In the genomic region with DNA sequence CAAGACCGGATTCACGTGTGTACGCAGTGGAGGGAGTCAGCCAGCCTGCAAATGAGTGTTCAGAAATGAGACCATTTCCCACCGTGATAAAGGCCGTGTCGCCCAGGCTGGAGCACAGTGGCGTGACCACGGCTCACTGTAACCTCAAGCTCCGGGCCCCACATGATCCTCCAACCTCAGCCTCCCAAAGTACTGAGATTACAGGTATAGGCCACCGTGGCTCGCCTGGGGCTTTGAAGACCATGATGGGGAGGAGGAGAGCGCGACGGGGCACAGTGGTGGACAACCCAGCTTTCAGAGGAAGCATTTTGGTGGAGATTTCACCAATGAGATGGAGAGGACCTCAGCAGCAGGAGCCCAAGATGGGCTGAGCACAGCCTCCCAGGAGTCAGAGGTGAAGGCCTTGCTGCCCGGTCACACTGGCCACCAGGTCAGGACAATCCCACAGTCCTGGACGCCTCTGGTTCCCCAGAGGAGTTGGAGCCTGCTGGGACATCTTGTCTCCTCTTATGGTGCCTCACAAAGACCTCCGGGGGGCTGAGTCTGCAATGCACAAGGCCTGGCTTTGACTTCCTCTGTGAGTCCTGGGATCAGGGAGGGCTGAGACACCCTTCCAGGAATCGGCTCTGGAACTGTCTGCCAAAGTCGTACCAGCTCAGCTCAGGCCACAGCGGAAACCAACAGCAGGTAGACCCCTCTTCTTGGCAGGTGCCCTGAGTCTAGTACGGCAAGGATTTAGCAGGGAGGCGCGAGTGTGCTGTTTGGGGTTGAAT, we compare ENCODE assay signal across 26 cellular contexts. TPM values are rescaled to one million over a fixed set of nuclear protein-coding genes. Genes with fewer than 3 reads are reported as not detected.
DNase-seq lines count a peak whose midpoint lies in the region; ATAC-seq, FAIRE-seq and TF ChIP-seq lines count a peak whose summit lies in the region.
"Had no signal": no experiment of that assay in that cellular context is flagged by ENCODE, and none has a peak within 500 bp of the region (broad histone marks: within the 10 kb centered on the region; RNA-seq: fewer than 3 reads in every experiment).

No MANE protein-coding gene starts in this region.

- FAIRE-seq in endothelial cell of umbilical vein (lab: Jason Lieb, UNC) = no peak
- FAIRE-seq: GM12878, keratinocyte had no signal

- CTCF ChIA-PET in CD4-positive, alpha-beta memory T cell (lab: Charles Lee; ENCODE audit: partially characterized antibody) = no interaction called here
- CTCF ChIA-PET in endothelial cell of umbilical vein (lab: Charles Lee) = interaction anchor here (1.1 kb wide), 1 partner anchor 178 kb away, joined by 3 read pairs; no protein-coding TSS in a partner anchor

- no peaks in the 10 kb centered on the region for H3K27me3 ChIP-seq in BLaER1 treated with 17β-estradiol and CSF1 and Interleukin-3, amounts not matched to agents 10 nM and 100 nM
- H3K27me3 ChIP-seq in CD4-positive, alpha-beta memory T cell (ENCODE audit: insufficient read depth, low read length) = no peaks in the 10 kb centered on the region
- no peaks in the 10 kb centered on the region for H3K27me3 ChIP-seq in endothelial cell of umbilical vein (ENCODE audit: control insufficient read depth in 2 of 2, insufficient read depth in 2 of 2, low read length in 2 of 2)
- H3K27me3 ChIP-seq: MG63, suprapubic skin, uterus had no signal

- no peak overlapping the region for H3K4me3 ChIP-seq in BLaER1 treated with 17β-estradiol and CSF1 and Interleukin-3, amounts not matched to agents 10 nM and 100 nM
- H3K4me3 ChIP-seq in CD4-positive, alpha-beta memory T cell (ENCODE audit: low read length in 2 of 2) = no peak overlapping the region
- H3K4me3 ChIP-seq in endothelial cell of umbilical vein (replicated peaks in 1 of 3; ENCODE audit: insufficient read depth in 1 of 3, low read depth in 1 of 3, low read length in 3 of 3) = no peak overlapping the region
- H3K4me3 ChIP-seq: GM12878, MG63, suprapubic skin, uterus had no signal

- TF ChIP-seq CTCF in endothelial cell of umbilical vein (IDR thresholded peaks at IDR 0.05; ENCODE audit: extremely low read depth in 1 of 2, insufficient read depth in 1 of 2, low read depth in 1 of 2, low read length in 2 of 2) (no peak), natural killer cell (IDR thresholded peaks at IDR 0.05) (no peak)

- H3K4me1 ChIP-seq in BLaER1 treated with 17β-estradiol and CSF1 and Interleukin-3, amounts not matched to agents 10 nM and 100 nM = peaks cover 33 to 63% (median 52%) of the 10 kb centered on the region in 10 experiments
- peaks cover 48% of the 10 kb centered on the region for H3K4me1 ChIP-seq in CD4-positive, alpha-beta memory T cell (ENCODE audit: insufficient read depth, low read length)
- peaks cover 13% of the 10 kb centered on the region for H3K4me1 ChIP-seq in endothelial cell of umbilical vein (ENCODE audit: control insufficient read depth, extremely low read depth, insufficient read depth, low read length)
- H3K4me1 ChIP-seq: foreskin keratinocyte, suprapubic skin, uterus had no signal

- no peaks in the 10 kb centered on the region for H3K79me2 ChIP-seq in endothelial cell of umbilical vein (ENCODE audit: control insufficient read depth, insufficient read depth, low read length)

- dilution Hi-C loops in endothelial cell of umbilical vein (cut with MboI; ENCODE audit: extremely low pct_ligation_motif_present, low sequenced_read_pairs) = no loop called here

- H3K4me1 Mint-ChIP-seq in CD4-positive, alpha-beta memory T cell = peaks cover 25 to 51% (median 30%) of the 10 kb centered on the region in 4 donors
- peaks cover 27 to 46% of the 10 kb centered on the region in 2 donors for H3K4me1 Mint-ChIP-seq in natural killer cell

- H3K27ac ChIP-seq in BLaER1 treated with 17β-estradiol and CSF1 and Interleukin-3, amounts not matched to agents 10 nM and 100 nM = peak overlapping the region in 3 of 11 experiments; percentile 27 to 52 (median 50); a peak in 5 of 22 replicates
- no peak overlapping the region for H3K27ac ChIP-seq in CD4-positive, alpha-beta memory T cell (ENCODE audit: low read depth, low read length)
- H3K27ac ChIP-seq in endothelial cell of umbilical vein (ENCODE audit: insufficient read depth, low read depth, low read length) = peak overlapping the region; percentile 38
- H3K27ac ChIP-seq: foreskin keratinocyte, suprapubic skin, uterus had no signal

- no peaks in the 10 kb centered on the region; a peak in 1 of 22 replicates for H3K36me3 ChIP-seq in BLaER1 treated with 17β-estradiol and CSF1 and Interleukin-3, amounts not matched to agents 10 nM and 100 nM
- no peaks in the 10 kb centered on the region for H3K36me3 ChIP-seq in CD4-positive, alpha-beta memory T cell (ENCODE audit: insufficient read depth, low read length)
- H3K36me3 ChIP-seq in endothelial cell of umbilical vein (ENCODE audit: control insufficient read depth in 2 of 2, extremely low read depth in 1 of 2, insufficient read depth in 2 of 2, low read length in 2 of 2) = no peaks in the 10 kb centered on the region
- H3K36me3 ChIP-seq: MG63, suprapubic skin, uterus had no signal

- H3K9me3 Mint-ChIP-seq in CD4-positive, alpha-beta memory T cell = peaks cover 0 to 3% (median 0%) of the 10 kb centered on the region in 8 donors
- no peaks in the 10 kb centered on the region for H3K9me3 Mint-ChIP-seq in natural killer cell
- H3K9me3 Mint-ChIP-seq: activated B cell treated with CpG ODN at 0.5 μM for 24 hours; activated CD4-positive, alpha-beta memory T cell treated with anti-CD3 and anti-CD28 coated beads, Interleukin-2, amount 10 ng/mL, durations not matched to agents 7 days and 5 days; activated naive CD4-positive, alpha-beta T cell treated with anti-CD3 and anti-CD28 coated beads, Interleukin-2, amount 50 U/mL, for 24 hours; nephron had no signal

- H2AFZ ChIP-seq in endothelial cell of umbilical vein (ENCODE audit: low read depth, low read length) = no peak overlapping the region

- no peak for DNase-seq in CD4-positive, alpha-beta memory T cell
- no peak for DNase-seq in endothelial cell of umbilical vein (ENCODE audit: low read depth, low spot score)
- no peak for DNase-seq in natural killer cell
- DNase-seq in NAMALWA (ENCODE audit: low spot score) = no peak
- DNase-seq in mucosa of gallbladder (ENCODE audit: low spot score) = no peak
- DNase-seq: activated B cell treated with CpG ODN at 0.5 μM for 24 hours; activated CD4-positive, alpha-beta memory T cell treated with anti-CD3 and anti-CD28 coated beads, Interleukin-2, amount 10 ng/mL, durations not matched to agents 7 days and 5 days; cerebellar nuclear complex; DMS79 treated with DMSO at 0.1 percent for 48 hours; foreskin keratinocyte; hippocampal formation; mesendoderm; MG63; NCI-H146; NCI-H524 treated with DMSO at 0.1 percent for 48 hours; SK-N-SH; T1000 had no signal

- no peak overlapping the region for H3K4me3 Mint-ChIP-seq in CD4-positive, alpha-beta memory T cell
- H3K4me3 Mint-ChIP-seq in natural killer cell = no peak overlapping the region
- H3K4me3 Mint-ChIP-seq: activated B cell treated with CpG ODN at 0.5 μM for 24 hours; activated CD4-positive, alpha-beta memory T cell treated with anti-CD3 and anti-CD28 coated beads, Interleukin-2, amount 10 ng/mL, durations not matched to agents 7 days and 5 days; activated naive CD4-positive, alpha-beta T cell treated with anti-CD3 and anti-CD28 coated beads, Interleukin-2, amount 50 U/mL, for 24 hours; nephron had no signal

- no peak for TF ChIP-seq POLR2A in endothelial cell of umbilical vein (IDR thresholded peaks at IDR 0.05; ENCODE audit: low read depth, low read length)

- no peaks in the 10 kb centered on the region for H3K27me3 Mint-ChIP-seq in CD4-positive, alpha-beta memory T cell
- H3K27me3 Mint-ChIP-seq in natural killer cell (ENCODE audit: low read depth in 2 of 2) = no peaks in the 10 kb centered on the region
- H3K27me3 Mint-ChIP-seq: activated B cell treated with CpG ODN at 0.5 μM for 24 hours; activated CD4-positive, alpha-beta memory T cell treated with anti-CD3 and anti-CD28 coated beads, Interleukin-2, amount 10 ng/mL, durations not matched to agents 7 days and 5 days; activated naive CD4-positive, alpha-beta T cell treated with anti-CD3 and anti-CD28 coated beads, Interleukin-2, amount 50 U/mL, for 24 hours had no signal

- no TSS peak for BruUV-seq in endothelial cell of umbilical vein (replicated peaks; lab: Mats Ljungman, UMichigan)

- peak overlapping the region; percentile 29 to 99 (median 55) for H3K27ac Mint-ChIP-seq in CD4-positive, alpha-beta memory T cell
- peak overlapping the region; percentile 95 to 97 for H3K27ac Mint-ChIP-seq in natural killer cell
- H3K27ac Mint-ChIP-seq: activated B cell treated with CpG ODN at 0.5 μM for 24 hours; activated CD4-positive, alpha-beta memory T cell treated with anti-CD3 and anti-CD28 coated beads, Interleukin-2, amount 10 ng/mL, durations not matched to agents 7 days and 5 days; nephron had no signal

- H3K9me3 ChIP-seq in BLaER1 treated with 17β-estradiol and CSF1 and Interleukin-3, amounts not matched to agents 10 nM and 100 nM (replicated peaks in 1 of 11) = no peaks in the 10 kb centered on the region
- no peaks in the 10 kb centered on the region for H3K9me3 ChIP-seq in CD4-positive, alpha-beta memory T cell (ENCODE audit: control insufficient read depth in 1 of 2, low read length in 2 of 2)
- H3K9me3 ChIP-seq in endothelial cell of umbilical vein (replicated peaks; ENCODE audit: control insufficient read depth, insufficient read depth, low read length) = no peaks in the 10 kb centered on the region
- H3K9me3 ChIP-seq: MG63, SK-N-SH, suprapubic skin, uterus had no signal

- peaks cover 0 to 6% of the 10 kb centered on the region in 2 donors for H3K36me3 Mint-ChIP-seq in CD4-positive, alpha-beta memory T cell
- no peaks in the 10 kb centered on the region for H3K36me3 Mint-ChIP-seq in natural killer cell
- H3K36me3 Mint-ChIP-seq: activated naive CD4-positive, alpha-beta T cell treated with anti-CD3 and anti-CD28 coated beads, Interleukin-2, amount 50 U/mL, for 24 hours had no signal

- no peaks in the 10 kb centered on the region for H3K9me1 ChIP-seq in endothelial cell of umbilical vein (replicated peaks; ENCODE audit: control insufficient read depth, extremely low read depth, insufficient read depth, low read length)

- POLR2A ChIA-PET in CD4-positive, alpha-beta memory T cell (lab: Charles Lee; ENCODE audit: partially characterized antibody) = interaction anchor here (0.8 to 1.1 kb wide), 2 partner anchors 22 to 128 kb away, joined by 3 read pairs; a partner anchor contains a TSS
- POLR2A ChIA-PET in endothelial cell of umbilical vein (lab: Charles Lee) = no interaction called here

- H3K4me2 ChIP-seq in BLaER1 treated with 17β-estradiol and CSF1 and Interleukin-3, amounts not matched to agents 10 nM and 100 nM = peak overlapping the region in 8 of 11 experiments; percentile 41 to 83 (median 74); a peak in 14 of 22 replicates
- no peak overlapping the region for H3K4me2 ChIP-seq in endothelial cell of umbilical vein (ENCODE audit: insufficient read depth, low read length)
- H3K4me2 ChIP-seq: SK-N-SH had no signal

- H4K20me1 ChIP-seq in BLaER1 treated with 17β-estradiol and CSF1 and Interleukin-3, amounts not matched to agents 10 nM and 100 nM = no peaks in the 10 kb centered on the region; a peak in 3 of 22 replicates
- H4K20me1 ChIP-seq in endothelial cell of umbilical vein (replicated peaks; ENCODE audit: control insufficient read depth, extremely low read depth, insufficient read depth, low read length) = no peaks in the 10 kb centered on the region

- intact Hi-C loops in CD4-positive, alpha-beta memory T cell (cut with micrococcal nuclease) = loop anchor here (10.0 kb wide), 1 partner anchor 60 kb away; no protein-coding TSS in a partner anchor
- intact Hi-C loops in endothelial cell of umbilical vein (cut with micrococcal nuclease) (no loop called here), natural killer cell (cut with micrococcal nuclease) (loop anchor here (5.0 kb wide), 2 partner anchors 42 to 183 kb away; a partner anchor contains a TSS)

- ATAC-seq in natural killer cell = no peak
- no peak for ATAC-seq in HG03175 (IDR thresholded peaks at IDR 0.05; ENCODE audit: unreplicated experiment)
- ATAC-seq: GM12878, HCT116 had no signal

- no peak overlapping the region for H3K9ac ChIP-seq in BLaER1 treated with 17β-estradiol and CSF1 and Interleukin-3, amounts not matched to agents 10 nM and 100 nM
- H3K9ac ChIP-seq in endothelial cell of umbilical vein (replicated peaks; ENCODE audit: extremely low read depth, insufficient read depth, low read length) = no peak overlapping the region
- H3K9ac ChIP-seq: SK-N-SH had no signal

RNA-seq across cellular contexts. Expression of a gene that starts 22.4 kb away (rescaled TPM):
- 10 to 100 TPM; 66.5 to 67.5 TPM for total RNA-seq in CD4-positive, alpha-beta memory T cell
- polyA plus RNA-seq in CD4-positive, alpha-beta memory T cell = 10 to 100 TPM; 31.9 to 48.9 TPM
- 59.2 and 62.7 TPM in 2 replicates for total RNA-seq in endothelial cell of umbilical vein
- 74.1 and 88.8 TPM in 2 replicates for polyA plus RNA-seq in endothelial cell of umbilical vein
- polyA plus RNA-seq in endothelial cell of umbilical vein (2011; cell fraction: cytosol; rRNA removed) = 42.5 and 59.1 TPM in 2 replicates
- polyA plus RNA-seq in endothelial cell of umbilical vein (2011; cell fraction: nucleus; rRNA removed) = 100 and 120 TPM in 2 replicates
- polyA plus RNA-seq in endothelial cell of umbilical vein (2012) = 38.2 and 54.6 TPM in 2 replicates
- 65.1 and 80.2 TPM in 2 replicates for polyA minus RNA-seq in endothelial cell of umbilical vein
- polyA minus RNA-seq in endothelial cell of umbilical vein (2011; cell fraction: cytosol; rRNA and poly(A)+ RNA removed) = 21.3 TPM
- polyA minus RNA-seq in endothelial cell of umbilical vein (2011; cell fraction: nucleus; rRNA and poly(A)+ RNA removed) = 58.5 and 81.1 TPM in 2 replicates
- 100 to 1,000 TPM; 141 to 172 (median 166) TPM for total RNA-seq in natural killer cell
- 98.4 TPM for total RNA-seq in mucosa of gallbladder

RNA-seq across cellular contexts. Expression of a gene that starts 42.4 kb away (rescaled TPM):
- 10 to 100 TPM; 35.9 to 39.2 TPM for total RNA-seq in CD4-positive, alpha-beta memory T cell
- 10 to 100 TPM; 24.8 to 43.9 TPM for polyA plus RNA-seq in CD4-positive, alpha-beta memory T cell
- total RNA-seq in endothelial cell of umbilical vein = 15.9 and 16.0 TPM in 2 replicates
- 4.4 and 4.6 TPM in 2 replicates for polyA plus RNA-seq in endothelial cell of umbilical vein
- polyA plus RNA-seq in endothelial cell of umbilical vein (2011; cell fraction: cytosol; rRNA removed) = 3.8 TPM in 2 replicates
- polyA plus RNA-seq in endothelial cell of umbilical vein (2011; cell fraction: nucleus; rRNA removed) = 7.2 and 12.7 TPM in 2 replicates
- polyA plus RNA-seq in endothelial cell of umbilical vein (2012) = 7.3 and 11.5 TPM in 2 replicates
- 3.3 and 3.9 TPM in 2 replicates for polyA minus RNA-seq in endothelial cell of umbilical vein
- 4.2 TPM for polyA minus RNA-seq in endothelial cell of umbilical vein (2011; cell fraction: cytosol; rRNA and poly(A)+ RNA removed)
- polyA minus RNA-seq in endothelial cell of umbilical vein (2011; cell fraction: nucleus; rRNA and poly(A)+ RNA removed) = 4.9 and 6.0 TPM in 2 replicates
- total RNA-seq in natural killer cell = 10 to 100 TPM; 38.0 to 50.3 (median 49.4) TPM
- total RNA-seq in mucosa of gallbladder = 12.0 TPM

RNA-seq across cellular contexts. Expression of a gene that starts 42.4 kb away (rescaled TPM):
- total RNA-seq in CD4-positive, alpha-beta memory T cell = 1 to 10 TPM; 3.8 to 4.4 TPM
- 1 to 10 TPM in 1 of 2 donors, under 1 TPM in 1; 0.24 to 1.8 TPM for polyA plus RNA-seq in CD4-positive, alpha-beta memory T cell
- 3.1 and 4.2 TPM in 2 replicates for total RNA-seq in endothelial cell of umbilical vein
- polyA plus RNA-seq in endothelial cell of umbilical vein = 1.3 TPM in 2 replicates
- polyA plus RNA-seq in endothelial cell of umbilical vein (2011; cell fraction: cytosol; rRNA removed) = 0.34 and 0.93 TPM in 2 replicates
- 6.6 and 8.6 TPM in 2 replicates for polyA plus RNA-seq in endothelial cell of umbilical vein (2011; cell fraction: nucleus; rRNA removed)
- polyA plus RNA-seq in endothelial cell of umbilical vein (2012) = 1.4 and 1.5 TPM in 2 replicates
- 1.4 and 3.6 TPM in 2 replicates for polyA minus RNA-seq in endothelial cell of umbilical vein
- not detected for polyA minus RNA-seq in endothelial cell of umbilical vein (2011; cell fraction: cytosol; rRNA and poly(A)+ RNA removed)
- 3.1 and 4.5 TPM in 2 replicates for polyA minus RNA-seq in endothelial cell of umbilical vein (2011; cell fraction: nucleus; rRNA and poly(A)+ RNA removed)
- total RNA-seq in natural killer cell = 1 to 10 TPM; 2.6 to 6.9 (median 3.3) TPM
- 7.7 TPM for total RNA-seq in mucosa of gallbladder
